In the genomic region with DNA sequence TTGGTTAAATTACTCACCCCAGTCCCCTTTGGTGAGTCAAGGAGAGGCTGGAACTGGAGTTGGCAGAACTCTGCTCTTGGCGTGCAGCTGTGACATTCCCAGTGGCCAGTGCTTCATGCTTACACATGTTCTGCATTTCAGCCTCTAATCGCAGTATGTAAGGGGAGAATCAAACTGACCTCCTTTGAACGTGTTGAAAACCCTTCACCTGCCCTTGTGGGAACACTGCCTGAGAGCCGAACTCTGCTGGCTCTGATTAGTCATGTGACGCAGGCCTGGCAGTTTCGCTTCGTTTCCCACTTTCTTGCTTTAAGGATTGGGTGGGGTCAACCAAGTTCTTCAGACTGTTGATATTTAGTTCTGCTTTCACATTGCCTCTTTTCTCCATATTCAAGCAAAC, we compare ENCODE assay signal across 22 cellular contexts.
A peak's percentile ranks its signal among the peaks of the same experiment; 100 is the strongest.
DNase-seq lines count a peak whose midpoint lies in the region; ATAC-seq, FAIRE-seq and TF ChIP-seq lines count a peak whose summit lies in the region.
"Had no signal": no experiment of that assay in that cellular context is flagged by ENCODE, and none has a peak within 500 bp of the region (broad histone marks: within the 10 kb centered on the region; RNA-seq: fewer than 3 reads in every experiment).

No MANE protein-coding gene starts in this region.

- DNase-seq in NOMO-1 (lab: John Stamatoyannopoulos, UW; ENCODE audit: unreplicated experiment in 2 of 2) (peak; percentile 82 to 89), esophagus muscularis mucosa (ENCODE audit: extremely low spot score) (peak; percentile 74), left lobe of liver (ENCODE audit: low spot score) (no peak), NK-92 (lab: John Stamatoyannopoulos, UW; ENCODE audit: unreplicated experiment) (no peak), small intestine (no peak)
- no peak for DNase-seq in central memory CD4-positive, alpha-beta T cell
- DNase-seq: activated CD8-positive, alpha-beta T cell treated with anti-CD3 and anti-CD28 coated beads for 36 hours; activated naive CD4-positive, alpha-beta T cell treated with anti-CD3 and anti-CD28 coated beads for 36 hours; activated T-cell treated with anti-CD3 and anti-CD28 coated beads, Interleukin-2, amount 50 U/mL, for 1 hour; Caco-2; HCEC 1CT; kidney glomerular epithelial cell; NCI-H1436 treated with DMSO at 0.1 percent for 48 hours; NCI-H69; spleen; stimulated activated CD4-positive, alpha-beta T cell treated with anti-CD3 and anti-CD28 coated beads, Interleukin-4, amount 100 ng/mL, for 4 hours had no signal

- H3K9ac ChIP-seq in subcutaneous abdominal adipose tissue (ENCODE audit: low read length in 5 of 5): no peak overlapping the region

- FAIRE-seq in small intestine (lab: Jason Lieb, UNC): no peak
- FAIRE-seq: HepG2, urothelium cell line had no signal

- no peak overlapping the region for H3K4me3 ChIP-seq in esophagus muscularis mucosa
- peak overlapping the region in 4 of 5 donors; percentile 7 to 50 (median 30) for H3K4me3 ChIP-seq in subcutaneous abdominal adipose tissue (ENCODE audit: low read depth in 1 of 5, low read length in 5 of 5)
- H3K4me3 ChIP-seq in small intestine (ENCODE audit: low read depth in 1 of 2, low read length in 2 of 2): no peak overlapping the region
- H3K4me3 ChIP-seq: gastroesophageal sphincter, prostate gland, spleen had no signal

- intact Hi-C loops in esophagus muscularis mucosa (cut with DNase I): no loop called here

- H3K36me3 ChIP-seq in esophagus muscularis mucosa: no peaks in the 10 kb centered on the region
- H3K36me3 ChIP-seq in subcutaneous abdominal adipose tissue (ENCODE audit: control insufficient read depth in 5 of 5, insufficient read depth in 5 of 5, low read length in 5 of 5): no peaks in the 10 kb centered on the region
- no peaks in the 10 kb centered on the region for H3K36me3 ChIP-seq in small intestine (ENCODE audit: control insufficient read depth in 2 of 2, insufficient read depth in 2 of 2, low read length in 2 of 2)
- H3K36me3 ChIP-seq: gastroesophageal sphincter, prostate gland, spleen had no signal

- H3K27me3 ChIP-seq in esophagus muscularis mucosa (no peaks in the 10 kb centered on the region), subcutaneous abdominal adipose tissue (ENCODE audit: control insufficient read depth in 5 of 5, insufficient read depth in 4 of 5, low read length in 5 of 5) (no peaks in the 10 kb centered on the region), small intestine (ENCODE audit: control insufficient read depth in 2 of 2, insufficient read depth in 2 of 2, low read length in 2 of 2) (peaks cover 0 to 2% of the 10 kb centered on the region in 2 donors)
- H3K27me3 ChIP-seq: gastroesophageal sphincter, spleen had no signal

- TF ChIP-seq CTCF in esophagus muscularis mucosa (IDR thresholded peaks at IDR 0.05): no peak

- peaks cover 11 to 35% (median 32%) of the 10 kb centered on the region in 4 donors for H3K4me1 ChIP-seq in esophagus muscularis mucosa
- peaks cover 0 to 21% (median 18%) of the 10 kb centered on the region in 5 donors for H3K4me1 ChIP-seq in subcutaneous abdominal adipose tissue (ENCODE audit: control insufficient read depth in 5 of 5, insufficient read depth in 5 of 5, low read length in 5 of 5)
- peaks cover 0 to 3% of the 10 kb centered on the region in 2 donors for H3K4me1 ChIP-seq in small intestine (ENCODE audit: control insufficient read depth in 2 of 2, insufficient read depth in 1 of 2, low read depth in 1 of 2, low read length in 1 of 2)
- H3K4me1 ChIP-seq: Caco-2, prostate gland, spleen had no signal

- H3K9me3 ChIP-seq in esophagus muscularis mucosa (no peaks in the 10 kb centered on the region), subcutaneous abdominal adipose tissue (ENCODE audit: control insufficient read depth in 5 of 5, low read length in 5 of 5) (peaks cover 0 to 3% (median 0%) of the 10 kb centered on the region in 5 donors), small intestine (ENCODE audit: control insufficient read depth, low read depth) (no peaks in the 10 kb centered on the region)
- H3K9me3 ChIP-seq: Caco-2, gastroesophageal sphincter, prostate gland, spleen had no signal

- peak; percentile 23 for ATAC-seq in left lobe of liver
- no peak for ATAC-seq in GM18861 (IDR thresholded peaks at IDR 0.05; ENCODE audit: unreplicated experiment)
- ATAC-seq: activated CD8-positive, alpha-beta T cell treated with anti-CD3 and anti-CD28 coated beads for 36 hours; gastroesophageal sphincter; HepG2 had no signal

- TF ChIP-seq EP300 in esophagus muscularis mucosa (IDR thresholded peaks at IDR 0.05): no peak

- H3K27ac ChIP-seq in esophagus muscularis mucosa (replicated peaks in 1 of 4) (no peak overlapping the region), subcutaneous abdominal adipose tissue (ENCODE audit: low read depth, low read length) (no peak overlapping the region), small intestine (ENCODE audit: low read depth in 1 of 2, low read length in 1 of 2) (no peak overlapping the region)
- H3K27ac ChIP-seq: gastroesophageal sphincter, prostate gland had no signal

- 92% methylated on average over 7 of the region's 7 CpGs for WGBS in esophagus muscularis mucosa
- 73 to 82% (median 75%) methylated on average over 7 of the region's 7 CpGs for WGBS in small intestine, 3 donors

- no peak for TF ChIP-seq POLR2A in esophagus muscularis mucosa (IDR thresholded peaks at IDR 0.05; ENCODE audit: low read depth)

Comparison
In these comparisons a context has a peak if more than half of its experiments do, and no peak if none do; other contexts are left out.
1. DNase-seq: peak in NOMO-1 (2 of 2) and esophagus muscularis mucosa (single experiment); none in left lobe of liver (single experiment), NK-92 (single experiment), small intestine (single experiment) and central memory CD4-positive, alpha-beta T cell (single experiment).
2. H3K4me3 ChIP-seq: peak in subcutaneous abdominal adipose tissue (4 of 5); none in esophagus muscularis mucosa (0 of 4) and small intestine (0 of 2).